27 cellular contexts compared by ENCODE assay signal in the genomic region with DNA sequence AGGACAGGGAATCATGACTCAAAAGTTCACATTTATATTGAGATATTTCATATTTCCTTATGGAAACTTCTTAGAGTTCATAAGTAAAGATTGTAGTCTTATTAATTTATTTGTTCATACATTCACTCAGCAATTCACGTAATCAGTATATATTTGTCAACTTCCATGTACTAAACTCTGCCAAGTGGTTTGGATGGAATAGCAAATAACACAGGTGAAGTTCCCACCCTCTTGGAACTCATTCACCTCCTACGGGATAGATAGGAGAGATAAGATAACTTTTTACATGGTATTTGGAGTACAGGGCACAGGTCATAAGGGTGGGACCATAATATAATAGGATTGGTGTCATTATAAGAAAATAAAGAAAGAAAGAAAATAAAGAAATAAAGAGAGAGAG.
"Had no signal": no experiment of that assay in that cellular context is flagged by ENCODE, and none has a peak within 500 bp of the region (broad histone marks: within the 10 kb centered on the region; RNA-seq: fewer than 3 reads in every experiment).

No MANE protein-coding gene starts in this region.

- FAIRE-seq: urothelium cell line had no signal

- ATAC-seq: stimulated activated effector memory CD8-positive, alpha-beta T cell treated with anti-CD3 and anti-CD28 coated beads, Interleukin-12 subunit alpha, Interleukin-12 subunit beta, amount 100 ng/mL, for 72 hours; stimulated activated memory B cell treated with anti-CD40 and anti-IgM and Interleukin-4, amounts not matched to agents 10 μg/mL and 1 μg/mL and 100 μg/mL, for 72 hours; stimulated activated naive B cell treated with anti-CD40 and anti-IgM and Interleukin-4, amounts not matched to agents 10 μg/mL and 1 μg/mL and 100 μg/mL, for 72 hours; stimulated activated naive CD8-positive, alpha-beta T cell treated with anti-CD3 and anti-CD28 coated beads, Interleukin-15, amount 100 ng/mL, for 72 hours; stimulated activated naive CD8-positive, alpha-beta T cell treated with anti-CD3 and anti-CD28 coated beads, Interleukin-15, Interleukin-2, amounts not matched to agents 100 U/mL and 50 U/mL, for 24 hours; upper lobe of right lung had no signal

- H3K27me3 ChIP-seq: stomach, suprapubic skin, testis, thyroid gland, tibial artery, tibial nerve, transverse colon, upper lobe of left lung, upper lobe of right lung, uterus, vagina had no signal

- DNase-seq: stimulated activated CD4-positive, alpha-beta T cell treated with anti-CD3 and anti-CD28 coated beads, Interleukin-2, amount 100 ng/mL, for 48 hours; stimulated activated CD4-positive, alpha-beta T cell treated with anti-CD3 and anti-CD28 coated beads, Interleukin-4, amount 100 ng/mL, for 1 hour; stimulated activated CD4-positive, alpha-beta T cell treated with anti-CD3 and anti-CD28 coated beads, Interleukin-4, amount 100 ng/mL, for 24 hours; stimulated activated CD4-positive, alpha-beta T cell treated with anti-CD3 and anti-CD28 coated beads, Interleukin-4, amount 100 ng/mL, for 4 hours; stimulated activated CD8-positive, alpha-beta memory T cell treated with anti-CD3 and anti-CD28 coated beads, Interleukin-4, amount 100 ng/mL, for 48 hours; stimulated activated naive B cell treated with anti-CD40 and anti-IgM and Interleukin-4, amounts not matched to agents 10 μg/mL and 1 μg/mL and 100 μg/mL, for 72 hours; stimulated activated naive CD4-positive, alpha-beta T cell; stimulated activated naive CD4-positive, alpha-beta T cell treated with Interleukin-2 at 50 U/mL for 16 hours; stimulated activated naive CD8-positive, alpha-beta T cell treated with anti-CD3 and anti-CD28 coated beads, Interleukin-15, amount 100 ng/mL, for 72 hours; stimulated activated naive CD8-positive, alpha-beta T cell treated with anti-CD3 and anti-CD28 coated beads, Interleukin-15, Interleukin-2, amounts not matched to agents 100 U/mL and 50 U/mL, for 24 hours; stomach; substantia nigra; testis; thyroid gland; tibial artery; transverse colon; trophoblast cell; upper lobe of left lung; upper lobe of right lung; uterus had no signal

- H3K9me3 ChIP-seq: stomach, suprapubic skin, testis, thoracic aorta, thyroid gland, tibial artery, tibial nerve, transverse colon, upper lobe of left lung, upper lobe of right lung, uterus, vagina had no signal

- H3K36me3 ChIP-seq: stomach, suprapubic skin, thoracic aorta, thyroid gland, tibial artery, tibial nerve, transverse colon, upper lobe of left lung, upper lobe of right lung, uterus, vagina had no signal

- H3K4me1 ChIP-seq: stomach, suprapubic skin, testis, thyroid gland, tibial artery, tibial nerve, transverse colon, upper lobe of left lung, upper lobe of right lung, uterus, vagina had no signal

- H3K27ac ChIP-seq: stomach, suprapubic skin, testis, thoracic aorta, thyroid gland, tibial artery, tibial nerve, transverse colon, upper lobe of left lung, upper lobe of right lung, uterus, vagina had no signal

- H3K4me3 ChIP-seq: stomach, suprapubic skin, thoracic aorta, thyroid gland, tibial artery, tibial nerve, transverse colon, upper lobe of left lung, upper lobe of right lung, uterus, vagina had no signal
